ENCODE assay signal across 9 cellular contexts in genomic region chr19:46603195-46603637, GRCh38. TPM values are rescaled to one million over a fixed set of nuclear protein-coding genes. Genes with fewer than 3 reads are reported as not detected.
DNase-seq lines count a peak whose midpoint lies in the region; ATAC-seq, FAIRE-seq and TF ChIP-seq lines count a peak whose summit lies in the region.
"Had no signal": no experiment of that assay in that cellular context is flagged by ENCODE, and none has a peak within 500 bp of the region (broad histone marks: within the 10 kb centered on the region; RNA-seq: fewer than 3 reads in every experiment).

No MANE protein-coding gene starts in this region.

- DNase-seq in A549 (ENCODE audit: low read depth in 1 of 2, low spot score in 1 of 2): no peak
- DNase-seq in K562 (ENCODE audit: extremely low read depth in 1 of 4, low spot score in 3 of 4): peak; percentile 55 to 63 (median 56)
- no peak for DNase-seq in AML-193 (lab: John Stamatoyannopoulos, UW)

- H3K4me2 ChIP-seq in A549 (peak overlapping the region; percentile 95), K562 (ENCODE audit: insufficient read depth, low read length) (peak overlapping the region; percentile 76)

- H2AFZ ChIP-seq in K562 (ENCODE audit: low read depth, low read length): no peak overlapping the region

- POLR2A ChIA-PET in A549 (lab: Yijun Ruan, JAX): interaction anchor here (3.7 kb wide), 1 partner anchor 58 kb away, joined by 29 read pairs; the partner anchor contains the start of gene DACT3
- POLR2A ChIA-PET in HEK293 (lab: Yijun Ruan, JAX): no interaction called here
- POLR2A ChIA-PET in K562 (lab: Yijun Ruan, JAX): interaction anchor here (0.8 to 3.6 kb wide), 6 partner anchors 9 to 59 kb away, joined by 3 to 30 read pairs (median 4); no protein-coding TSS in a partner anchor

- TF ChIP-seq RAD21 in A549 (conservative IDR thresholded peaks at IDR 0.05 in 1 of 2, IDR thresholded peaks at IDR 0.05 in 1 of 2): no peak
- TF ChIP-seq RAD21 in K562 (CRISPR knock-in tag; conservative IDR thresholded peaks at IDR 0.05 in 1 of 2, IDR thresholded peaks at IDR 0.05 in 1 of 2): no peak

- ATAC-seq in A549 (no peak), K562 (peak; percentile 25), GM19351 (IDR thresholded peaks at IDR 0.05; ENCODE audit: unreplicated experiment) (no peak), GM21423 (IDR thresholded peaks at IDR 0.05; ENCODE audit: unreplicated experiment) (no peak), GM18868 (IDR thresholded peaks at IDR 0.05; ENCODE audit: unreplicated experiment) (no peak)

- H3K36me3 ChIP-seq in HEK293 (ENCODE audit: control insufficient read depth in 2 of 2, insufficient read depth in 1 of 2, low read length in 2 of 2) (peaks cover 17 to 49% of the 10 kb centered on the region in 2 experiments), K562 (ENCODE audit: control insufficient read depth, insufficient read depth, low read length) (peaks cover 54% of the 10 kb centered on the region; the same call in 2 of the 3 replicates), mesodermal cell (ENCODE audit: control insufficient read depth, insufficient read depth, low read length) (peaks cover 55% of the 10 kb centered on the region)

- peaks cover 11% of the 10 kb centered on the region for H3K9me3 ChIP-seq in A549
- no peaks in the 10 kb centered on the region for H3K9me3 ChIP-seq in HEK293 (ENCODE audit: control insufficient read depth, insufficient read depth, low read depth, low read length)
- peaks cover 11% of the 10 kb centered on the region for H3K9me3 ChIP-seq in K562 (replicated peaks; ENCODE audit: control insufficient read depth, insufficient read depth, low read depth, low read length)
- no peaks in the 10 kb centered on the region for H3K9me3 ChIP-seq in mesodermal cell (ENCODE audit: control insufficient read depth, low read length)

- H3K4me1 ChIP-seq in A549 (peaks cover 23% of the 10 kb centered on the region), HEK293 (ENCODE audit: control insufficient read depth, insufficient read depth, low read length) (peaks cover 8% of the 10 kb centered on the region), K562 (replicated peaks in 1 of 2; ENCODE audit: control insufficient read depth in 2 of 2, insufficient read depth in 2 of 2, low read length in 2 of 2) (peaks cover 15 to 46% of the 10 kb centered on the region in 2 experiments; a peak in 4 of 5 replicates), mesodermal cell (ENCODE audit: control insufficient read depth, insufficient read depth, low read length, poor library complexity, severe bottlenecking) (peaks cover 18% of the 10 kb centered on the region)

- H3K79me2 ChIP-seq in K562 (ENCODE audit: control insufficient read depth, insufficient read depth, low read length): peaks cover 49% of the 10 kb centered on the region

- intact Hi-C loops in K562 (cut with micrococcal nuclease): no loop called here

- TF ChIP-seq POLR2A in A549 (IDR thresholded peaks at IDR 0.05; ENCODE audit: low read length) (no peak), K562 (conservative IDR thresholded peaks at IDR 0.05) (no peak)

- peak overlapping the region; percentile 99 to 100 for H3K9ac ChIP-seq in K562 (ENCODE audit: insufficient read depth in 1 of 2, low read depth in 2 of 2, low read length in 2 of 2)

- TF ChIP-seq EP300 in A549 (IDR thresholded peaks at IDR 0.05) (no peak), K562 (IDR thresholded peaks at IDR 0.05; ENCODE audit: low read length) (no peak)

- CTCF ChIA-PET in A549 (lab: Yijun Ruan, JAX): interaction anchor here (0.6 to 34.1 kb wide), 3 partner anchors 20 to 1140 kb away, joined by 3 to 737 read pairs (median 483); partner anchors contain the start of genes DACT3, GNG8 and PTGIR
- CTCF ChIA-PET in HEK293 (lab: Yijun Ruan, JAX): interaction anchor here (0.6 to 4.7 kb wide), 5 partner anchors 11 to 59 kb away, joined by 3 to 41 read pairs (median 12); partner anchors contain the start of gene DACT3
- CTCF ChIA-PET in K562 (lab: Yijun Ruan, JAX; ENCODE audit: low intra/inter-chr PET ratio): no interaction called here

- peak overlapping the region; percentile 96 to 97 for H3K27ac ChIP-seq in A549
- peak overlapping the region; percentile 26; the same call in 1 of the 2 replicates for H3K27ac ChIP-seq in HEK293 (ENCODE audit: extremely low read depth, low read depth, low read length)
- peak overlapping the region; percentile 64; the same call in 2 of the 3 replicates for H3K27ac ChIP-seq in K562 (ENCODE audit: extremely low read depth, low read depth, low read length)
- H3K27ac ChIP-seq in mesodermal cell (ENCODE audit: low read depth, low read length, severe bottlenecking): no peak overlapping the region
- H3K27ac ChIP-seq: epithelial cell of prostate had no signal

- TF ChIP-seq CTCF in A549 (IDR thresholded peaks at IDR 0.05): no peak
- no peak for TF ChIP-seq CTCF in HEK293 (tag by site-specific recombination; IDR thresholded peaks at IDR 0.05)
- no peak for TF ChIP-seq CTCF in K562 (IDR thresholded peaks at IDR 0.05 in 2 of 3, conservative IDR thresholded peaks at IDR 0.05 in 1 of 3; ENCODE audit: insufficient read depth in 2 of 3, low read depth in 1 of 3, low read length in 3 of 3)

- BruUV-seq in K562 (replicated peaks; lab: Mats Ljungman, UMichigan): no TSS peak

- H4K20me1 ChIP-seq in K562 (replicated peaks; ENCODE audit: control insufficient read depth, insufficient read depth, low read length): peaks cover 30% of the 10 kb centered on the region

- no peak for FAIRE-seq in A549 (lab: Jason Lieb, UNC)
- peak; percentile 75 for FAIRE-seq in K562 (lab: Jason Lieb, UNC)

- H3K27me3 ChIP-seq in K562 (ENCODE audit: control insufficient read depth in 2 of 2, insufficient read depth in 2 of 2, low read length in 2 of 2): no peaks in the 10 kb centered on the region

- H3K4me3 ChIP-seq in A549: peak overlapping the region; percentile 94
- H3K4me3 ChIP-seq in HEK293 (ENCODE audit: low read depth, low read length): no peak overlapping the region
- peak overlapping the region; percentile 79 for H3K4me3 ChIP-seq in K562
- H3K4me3 ChIP-seq in mesodermal cell (ENCODE audit: extremely low read depth, insufficient read depth, low read length, poor library complexity, severe bottlenecking): peak overlapping the region; percentile 100

- in situ Hi-C loops in K562 (cut with MboI): no loop called here

- no peaks in the 10 kb centered on the region for H3K9me1 ChIP-seq in K562 (ENCODE audit: control insufficient read depth, insufficient read depth, low read length)

- 45% methylated on average over 2 of the region's 2 CpGs for WGBS in A549 (ENCODE audit: missing lambda C conversion rate)
- WGBS in K562 (ENCODE audit: insufficient coverage, low coverage, missing lambda C conversion rate): 11% methylated on average over 2 of the region's 2 CpGs
- WGBS in mesodermal cell (ENCODE audit: insufficient coverage in 2 of 2), 2 experiments: 69 to 80% methylated on average over 1 to 2 of the region's 2 CpGs

RNA-seq across cellular contexts. Expression of gene CALM3, which starts 2.1 kb away (rescaled TPM):
- polyA plus RNA-seq in A549 (2011; rRNA removed): 321 and 548 TPM in 2 replicates
- polyA plus RNA-seq in A549 (2012; cell fraction: cytosol; rRNA removed): 348 and 411 TPM in 2 replicates
- polyA plus RNA-seq in A549 (2012; cell fraction: nucleus; rRNA removed): 212 and 267 TPM in 2 replicates
- polyA plus RNA-seq in A549 (2017; fragmentation: RNase III; extraction: RNeasy Plus Mini Kit Qiagen cat#74134 plus additional on column Dnase treatment): 303 to 327 TPM (median 313 TPM) in 3 replicates
- polyA minus RNA-seq in A549 (2011; rRNA and poly(A)+ RNA removed): 142 and 171 TPM in 2 replicates
- 68.2 and 118 TPM in 2 replicates for total RNA-seq in K562 (2011; cell fraction: chromatin; rRNA removed; ENCODE audit: low replicate concordance)
- 47.8 and 53.5 TPM in 2 replicates for total RNA-seq in K562 (2011; cell fraction: nucleolus; rRNA removed)
- total RNA-seq in K562 (2011; cell fraction: nucleoplasm; rRNA removed): 91.9 and 153 TPM in 2 replicates
- total RNA-seq in K562 (2014; rRNA removed): 149 and 180 TPM in 2 replicates
- 126 and 150 TPM in 2 replicates for total RNA-seq in K562 (2014; rRNA removed; fragmentation: Illumina TruSeq; extraction: Trizol)
- total RNA-seq in K562 (2015; rRNA removed; fragmentation: Illumina TruSeq; extraction: Trizol): 154 and 156 TPM in 2 replicates
- total RNA-seq in K562 (2021): 277 TPM in 2 replicates
- 255 and 327 TPM in 2 replicates for polyA plus RNA-seq in K562 (2011; rRNA removed)
- 230 and 235 TPM in 2 replicates for polyA plus RNA-seq in K562 (2011; cell fraction: cytosol; rRNA removed)
- 152 and 155 TPM in 2 replicates for polyA plus RNA-seq in K562 (2011; cell fraction: nucleus; rRNA removed)
- polyA plus RNA-seq in K562 (2012): 203 and 388 TPM in 2 replicates
- polyA plus RNA-seq in K562 (2014; fragmentation: Illumina TruSeq; extraction: Trizol): 307 and 350 TPM in 2 replicates
- 10 to 100 TPM; 34.6 to 40.2 TPM for polyA plus RNA-seq in K562 (2014; fragmentation: Nextera tagmentation; extraction: Ambion mirVana)
- 266 and 273 TPM in 2 replicates for polyA plus RNA-seq in K562 (2014; rRNA removed)
- polyA minus RNA-seq in K562 (2011; rRNA and poly(A)+ RNA removed): 333 and 438 TPM in 2 replicates
- polyA minus RNA-seq in K562 (2011; cell fraction: cytosol; rRNA and poly(A)+ RNA removed): 82.3 and 91.6 TPM in 2 replicates
- 20.3 and 36.9 TPM in 2 replicates for polyA minus RNA-seq in K562 (2011; cell fraction: nucleus; rRNA and poly(A)+ RNA removed)
- 332 TPM for polyA plus RNA-seq in mesodermal cell (2013, experiment 1 of 2)
- 315 TPM for polyA plus RNA-seq in mesodermal cell (2013, experiment 2 of 2)

RNA-seq across cellular contexts. Expression of gene PTGIR, which starts 21.7 kb away (rescaled TPM):
- 0.06 TPM in 1 of 2 replicates, not detected in the other for polyA plus RNA-seq in A549 (2011; rRNA removed)
- 0.09 and 0.12 TPM in 2 replicates for polyA plus RNA-seq in A549 (2012; cell fraction: cytosol; rRNA removed)
- polyA plus RNA-seq in A549 (2012; cell fraction: nucleus; rRNA removed): 0.22 and 0.42 TPM in 2 replicates
- 0.07 TPM in 1 of 3 replicates, not detected in the others for polyA plus RNA-seq in A549 (2017; fragmentation: RNase III; extraction: RNeasy Plus Mini Kit Qiagen cat#74134 plus additional on column Dnase treatment)
- polyA minus RNA-seq in A549 (2011; rRNA and poly(A)+ RNA removed): not detected in 2 replicates
- 3.0 and 9.9 TPM in 2 replicates for total RNA-seq in K562 (2011; cell fraction: chromatin; rRNA removed; ENCODE audit: low replicate concordance)
- 4.3 and 7.3 TPM in 2 replicates for total RNA-seq in K562 (2011; cell fraction: nucleolus; rRNA removed)
- total RNA-seq in K562 (2011; cell fraction: nucleoplasm; rRNA removed): 3.1 and 3.6 TPM in 2 replicates
- total RNA-seq in K562 (2014; rRNA removed): 0.61 and 1.5 TPM in 2 replicates
- 0.18 and 0.45 TPM in 2 replicates for total RNA-seq in K562 (2014; rRNA removed; fragmentation: Illumina TruSeq; extraction: Trizol)
- total RNA-seq in K562 (2015; rRNA removed; fragmentation: Illumina TruSeq; extraction: Trizol): 0.30 and 0.36 TPM in 2 replicates
- total RNA-seq in K562 (2021): 1.4 and 1.9 TPM in 2 replicates
- polyA plus RNA-seq in K562 (2011; rRNA removed): 1.7 and 2.0 TPM in 2 replicates
- 1.6 and 7.6 TPM in 2 replicates for polyA plus RNA-seq in K562 (2011; cell fraction: cytosol; rRNA removed)
- polyA plus RNA-seq in K562 (2011; cell fraction: nucleus; rRNA removed): 3.7 and 12.1 TPM in 2 replicates
- polyA plus RNA-seq in K562 (2012): 0.46 and 0.89 TPM in 2 replicates
- 0.58 and 0.65 TPM in 2 replicates for polyA plus RNA-seq in K562 (2014; fragmentation: Illumina TruSeq; extraction: Trizol)
- under 1 TPM in 1 of 2 experiments, not detected in 1; 0.11 TPM for polyA plus RNA-seq in K562 (2014; fragmentation: Nextera tagmentation; extraction: Ambion mirVana)
- 1.7 and 3.4 TPM in 2 replicates for polyA plus RNA-seq in K562 (2014; rRNA removed)
- 0.24 and 0.35 TPM in 2 replicates for polyA minus RNA-seq in K562 (2011; rRNA and poly(A)+ RNA removed)
- 0.38 TPM in 1 of 2 replicates, not detected in the other for polyA minus RNA-seq in K562 (2011; cell fraction: cytosol; rRNA and poly(A)+ RNA removed)
- polyA minus RNA-seq in K562 (2011; cell fraction: nucleus; rRNA and poly(A)+ RNA removed): 1.1 and 1.2 TPM in 2 replicates
- polyA plus RNA-seq in mesodermal cell (2013, experiment 1 of 2): 6.6 TPM
- polyA plus RNA-seq in mesodermal cell (2013, experiment 2 of 2): 6.9 TPM

RNA-seq across cellular contexts. Expression of gene GNG8, which starts 32.8 kb away (rescaled TPM):
- not detected in 2 replicates for polyA plus RNA-seq in A549 (2011; rRNA removed)
- polyA plus RNA-seq in A549 (2012; cell fraction: cytosol; rRNA removed): not detected in 2 replicates
- polyA plus RNA-seq in A549 (2012; cell fraction: nucleus; rRNA removed): not detected in 2 replicates
- not detected in 3 replicates for polyA plus RNA-seq in A549 (2017; fragmentation: RNase III; extraction: RNeasy Plus Mini Kit Qiagen cat#74134 plus additional on column Dnase treatment)
- polyA minus RNA-seq in A549 (2011; rRNA and poly(A)+ RNA removed): not detected in 2 replicates
- not detected in 2 replicates for total RNA-seq in K562 (2011; cell fraction: chromatin; rRNA removed; ENCODE audit: low replicate concordance)
- total RNA-seq in K562 (2011; cell fraction: nucleolus; rRNA removed): not detected in 2 replicates
- total RNA-seq in K562 (2011; cell fraction: nucleoplasm; rRNA removed): not detected in 2 replicates
- total RNA-seq in K562 (2014; rRNA removed): not detected in 2 replicates
- not detected in 2 replicates for total RNA-seq in K562 (2014; rRNA removed; fragmentation: Illumina TruSeq; extraction: Trizol)
- total RNA-seq in K562 (2015; rRNA removed; fragmentation: Illumina TruSeq; extraction: Trizol): not detected in 2 replicates
- total RNA-seq in K562 (2021): not detected in 2 replicates
- not detected in 2 replicates for polyA plus RNA-seq in K562 (2011; rRNA removed)
- polyA plus RNA-seq in K562 (2011; cell fraction: cytosol; rRNA removed): not detected in 2 replicates
- not detected in 2 replicates for polyA plus RNA-seq in K562 (2011; cell fraction: nucleus; rRNA removed)
- polyA plus RNA-seq in K562 (2012): not detected in 2 replicates
- not detected in 2 replicates for polyA plus RNA-seq in K562 (2014; fragmentation: Illumina TruSeq; extraction: Trizol)
- polyA plus RNA-seq in K562 (2014; fragmentation: Nextera tagmentation; extraction: Ambion mirVana): 1 to 10 TPM in 1 of 2 experiments, not detected in 1; 1.3 TPM
- not detected in 2 replicates for polyA plus RNA-seq in K562 (2014; rRNA removed)
- polyA minus RNA-seq in K562 (2011; rRNA and poly(A)+ RNA removed): not detected in 2 replicates
- not detected in 2 replicates for polyA minus RNA-seq in K562 (2011; cell fraction: cytosol; rRNA and poly(A)+ RNA removed)
- polyA minus RNA-seq in K562 (2011; cell fraction: nucleus; rRNA and poly(A)+ RNA removed): not detected in 2 replicates
- 22.5 TPM for polyA plus RNA-seq in mesodermal cell (2013, experiment 1 of 2)
- 30.8 TPM for polyA plus RNA-seq in mesodermal cell (2013, experiment 2 of 2)

RNA-seq across cellular contexts. Expression of gene DACT3, which starts 57.8 kb away (rescaled TPM):
- polyA plus RNA-seq in A549 (2011; rRNA removed) (0.13 and 0.36 TPM in 2 replicates), A549 (2017; fragmentation: RNase III; extraction: RNeasy Plus Mini Kit Qiagen cat#74134 plus additional on column Dnase treatment) (0.14 to 0.33 TPM (median 0.32 TPM) in 3 replicates), K562 (2011; rRNA removed) (3.3 and 3.5 TPM in 2 replicates), K562 (2014; fragmentation: Illumina TruSeq; extraction: Trizol) (4.1 and 4.2 TPM in 2 replicates), K562 (2014; fragmentation: Nextera tagmentation; extraction: Ambion mirVana) (under 1 TPM; 0.67 to 0.83 TPM), K562 (2014; rRNA removed) (3.3 and 5.1 TPM in 2 replicates)
- 0.22 and 0.32 TPM in 2 replicates for polyA plus RNA-seq in A549 (2012; cell fraction: cytosol; rRNA removed)
- 0.26 and 0.31 TPM in 2 replicates for polyA plus RNA-seq in A549 (2012; cell fraction: nucleus; rRNA removed)
- polyA minus RNA-seq in A549 (2011; rRNA and poly(A)+ RNA removed): 0.10 and 0.29 TPM in 2 replicates
- 6.5 and 10.4 TPM in 2 replicates for total RNA-seq in K562 (2011; cell fraction: chromatin; rRNA removed; ENCODE audit: low replicate concordance)
- total RNA-seq in K562 (2011; cell fraction: nucleolus; rRNA removed): 5.1 and 6.8 TPM in 2 replicates
- total RNA-seq in K562 (2011; cell fraction: nucleoplasm; rRNA removed): 6.0 and 8.6 TPM in 2 replicates
- total RNA-seq in K562 (2014; rRNA removed) (4.7 and 6.5 TPM in 2 replicates), K562 (2014; rRNA removed; fragmentation: Illumina TruSeq; extraction: Trizol) (2.8 TPM in 2 replicates), K562 (2015; rRNA removed; fragmentation: Illumina TruSeq; extraction: Trizol) (2.3 and 2.5 TPM in 2 replicates), K562 (2021) (5.9 and 6.5 TPM in 2 replicates)
- polyA plus RNA-seq in K562 (2011; cell fraction: cytosol; rRNA removed): 3.0 and 6.0 TPM in 2 replicates
- polyA plus RNA-seq in K562 (2011; cell fraction: nucleus; rRNA removed): 3.7 and 5.0 TPM in 2 replicates
- 1.3 and 2.1 TPM in 2 replicates for polyA plus RNA-seq in K562 (2012)
- polyA minus RNA-seq in K562 (2011; rRNA and poly(A)+ RNA removed): 1.9 and 3.0 TPM in 2 replicates
- polyA minus RNA-seq in K562 (2011; cell fraction: cytosol; rRNA and poly(A)+ RNA removed): 2.0 and 2.5 TPM in 2 replicates
- 0.67 and 1.1 TPM in 2 replicates for polyA minus RNA-seq in K562 (2011; cell fraction: nucleus; rRNA and poly(A)+ RNA removed)
- 45.0 TPM for polyA plus RNA-seq in mesodermal cell (2013, experiment 1 of 2)
- polyA plus RNA-seq in mesodermal cell (2013, experiment 2 of 2): 42.6 TPM

Comparison
In these comparisons a context has a peak if more than half of its experiments do, and no peak if none do; other contexts are left out.
1. DNase-seq: peak in K562 (4 of 4); none in A549 (0 of 2) and AML-193 (0 of 2).